In genomic region chr2:35292269-35292668, GRCh38 we compare ENCODE assay signal across 21 cellular contexts.
"Had no signal": no experiment of that assay in that cellular context is flagged by ENCODE, and none has a peak within 500 bp of the region (broad histone marks: within the 10 kb centered on the region; RNA-seq: fewer than 3 reads in every experiment).

No MANE protein-coding gene starts in this region.

- H3K9me3 ChIP-seq: colonic mucosa, lower lobe of right lung, pancreas, right lobe of liver, thoracic aorta, upper lobe of left lung had no signal

- H3K27ac ChIP-seq: colonic mucosa, epithelial cell of prostate, lower lobe of right lung, pancreas, right lobe of liver, thoracic aorta, tibial nerve, upper lobe of left lung had no signal

- H3K4me3 ChIP-seq: colonic mucosa, lower lobe of right lung, pancreas, right lobe of liver, smooth muscle cell, thoracic aorta, tibial nerve, upper lobe of left lung had no signal

- H3K36me3 ChIP-seq: colonic mucosa, lower lobe of right lung, pancreas, right lobe of liver, thoracic aorta, tibial nerve, upper lobe of left lung had no signal

- DNase-seq: colonic mucosa; effector CD8-positive, alpha-beta T cell; hypothalamus; immature natural killer cell; islet precursor cell; kidney glomerular epithelial cell; left ventricle myocardium superior; lower lobe of right lung; naive thymus-derived CD8-positive, alpha-beta T cell; nephron progenitor cell; pancreas; right lobe of liver; stimulated activated CD4-positive, alpha-beta T cell treated with anti-CD3 and anti-CD28 coated beads, Interleukin-2, amount 100 ng/mL, for 24 hours; stimulated activated CD4-positive, alpha-beta T cell treated with anti-CD3 and anti-CD28 coated beads, Interleukin-4, amount 100 ng/mL, for 24 hours; stimulated activated naive B cell treated with anti-CD40 and anti-IgM and Interleukin-4, amounts not matched to agents 10 μg/mL and 1 μg/mL and 100 μg/mL, for 72 hours; upper lobe of left lung had no signal

- H3K27me3 ChIP-seq: colonic mucosa, pancreas, right lobe of liver, tibial nerve, upper lobe of left lung had no signal

- H3K4me2 ChIP-seq: smooth muscle cell had no signal

- ATAC-seq: esophagus mucosa; left ventricle myocardium superior; naive thymus-derived CD8-positive, alpha-beta T cell; pancreas; right lobe of liver; stimulated activated naive B cell treated with anti-CD40 and anti-IgM and Interleukin-4, amounts not matched to agents 10 μg/mL and 1 μg/mL and 100 μg/mL, for 72 hours had no signal

- H3K4me1 ChIP-seq: colonic mucosa, lower lobe of right lung, pancreas, right lobe of liver, tibial nerve, upper lobe of left lung had no signal
